Comparison of ENCODE assay signal across 1 cellular context in the genomic region with DNA sequence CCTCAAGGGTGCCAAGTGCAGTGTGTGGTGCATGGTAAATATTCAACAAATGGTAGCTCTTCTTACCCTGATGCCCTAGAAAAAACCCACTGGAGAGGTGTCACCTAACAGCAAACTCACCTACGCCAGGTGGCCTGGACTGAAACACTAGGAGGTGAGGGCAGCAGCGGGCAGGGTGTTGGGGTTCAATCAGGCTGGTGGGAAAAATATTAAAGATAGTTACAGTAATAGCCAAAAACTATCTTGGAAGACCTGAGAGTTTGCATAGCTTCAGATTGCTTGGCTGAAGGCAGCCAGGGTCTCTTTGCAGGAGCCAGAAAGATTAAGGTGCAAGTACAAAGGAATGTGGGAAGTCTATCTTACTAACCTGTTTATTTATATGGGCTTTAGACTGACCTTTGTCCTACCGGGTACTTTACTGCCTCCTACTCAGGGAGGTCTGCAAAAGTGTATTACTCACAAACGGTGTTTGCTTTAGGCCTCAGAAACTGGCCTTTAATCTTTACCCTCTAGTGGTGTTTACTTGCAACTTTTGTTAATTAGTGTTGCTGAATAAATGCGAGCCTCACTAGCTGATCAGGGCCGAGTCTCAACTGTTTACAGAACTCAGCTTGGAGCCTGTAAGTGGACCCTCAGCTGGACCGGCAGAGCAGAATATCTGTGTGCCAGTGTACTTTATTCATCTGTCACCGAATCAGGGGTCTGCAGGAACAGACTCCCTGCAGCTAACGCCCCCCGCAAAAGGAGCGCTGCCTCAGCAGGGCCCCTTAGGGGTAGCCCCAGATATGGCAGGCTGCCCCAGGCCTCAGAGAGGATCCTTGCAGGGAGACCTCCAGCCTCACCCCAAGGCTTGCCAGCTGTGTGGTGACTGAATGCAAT.
TF ChIP-seq lines count a peak whose summit lies in the region.

No MANE protein-coding gene starts in this region.

TF ChIP-seq in HepG2, 621 proteins besides CTCF, POLR2A, EP300 and RAD21 (continued from another document and continues in another):
- peak; percentile 60 for TF ChIP-seq ZFY (CRISPR knock-in tag; IDR thresholded peaks at IDR 0.05)
- TF ChIP-seq, protein P1, sequence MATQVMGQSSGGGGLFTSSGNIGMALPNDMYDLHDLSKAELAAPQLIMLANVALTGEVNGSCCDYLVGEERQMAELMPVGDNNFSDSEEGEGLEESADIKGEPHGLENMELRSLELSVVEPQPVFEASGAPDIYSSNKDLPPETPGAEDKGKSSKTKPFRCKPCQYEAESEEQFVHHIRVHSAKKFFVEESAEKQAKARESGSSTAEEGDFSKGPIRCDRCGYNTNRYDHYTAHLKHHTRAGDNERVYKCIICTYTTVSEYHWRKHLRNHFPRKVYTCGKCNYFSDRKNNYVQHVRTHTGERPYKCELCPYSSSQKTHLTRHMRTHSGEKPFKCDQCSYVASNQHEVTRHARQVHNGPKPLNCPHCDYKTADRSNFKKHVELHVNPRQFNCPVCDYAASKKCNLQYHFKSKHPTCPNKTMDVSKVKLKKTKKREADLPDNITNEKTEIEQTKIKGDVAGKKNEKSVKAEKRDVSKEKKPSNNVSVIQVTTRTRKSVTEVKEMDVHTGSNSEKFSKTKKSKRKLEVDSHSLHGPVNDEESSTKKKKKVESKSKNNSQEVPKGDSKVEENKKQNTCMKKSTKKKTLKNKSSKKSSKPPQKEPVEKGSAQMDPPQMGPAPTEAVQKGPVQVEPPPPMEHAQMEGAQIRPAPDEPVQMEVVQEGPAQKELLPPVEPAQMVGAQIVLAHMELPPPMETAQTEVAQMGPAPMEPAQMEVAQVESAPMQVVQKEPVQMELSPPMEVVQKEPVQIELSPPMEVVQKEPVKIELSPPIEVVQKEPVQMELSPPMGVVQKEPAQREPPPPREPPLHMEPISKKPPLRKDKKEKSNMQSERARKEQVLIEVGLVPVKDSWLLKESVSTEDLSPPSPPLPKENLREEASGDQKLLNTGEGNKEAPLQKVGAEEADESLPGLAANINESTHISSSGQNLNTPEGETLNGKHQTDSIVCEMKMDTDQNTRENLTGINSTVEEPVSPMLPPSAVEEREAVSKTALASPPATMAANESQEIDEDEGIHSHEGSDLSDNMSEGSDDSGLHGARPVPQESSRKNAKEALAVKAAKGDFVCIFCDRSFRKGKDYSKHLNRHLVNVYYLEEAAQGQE (IDR thresholded peaks at IDR 0.05; ENCODE audit: borderline replicate concordance in 1 of 2, low read depth in 1 of 2, low read length in 2 of 2) = peak in 1 of 2 experiments; percentile 65; a peak in 1 of 4 replicates
- peak; percentile 70 for TF ChIP-seq NR2C2 (CRISPR knock-in tag; IDR thresholded peaks at IDR 0.05; ENCODE audit: borderline replicate concordance)
- TF ChIP-seq, protein P2, sequence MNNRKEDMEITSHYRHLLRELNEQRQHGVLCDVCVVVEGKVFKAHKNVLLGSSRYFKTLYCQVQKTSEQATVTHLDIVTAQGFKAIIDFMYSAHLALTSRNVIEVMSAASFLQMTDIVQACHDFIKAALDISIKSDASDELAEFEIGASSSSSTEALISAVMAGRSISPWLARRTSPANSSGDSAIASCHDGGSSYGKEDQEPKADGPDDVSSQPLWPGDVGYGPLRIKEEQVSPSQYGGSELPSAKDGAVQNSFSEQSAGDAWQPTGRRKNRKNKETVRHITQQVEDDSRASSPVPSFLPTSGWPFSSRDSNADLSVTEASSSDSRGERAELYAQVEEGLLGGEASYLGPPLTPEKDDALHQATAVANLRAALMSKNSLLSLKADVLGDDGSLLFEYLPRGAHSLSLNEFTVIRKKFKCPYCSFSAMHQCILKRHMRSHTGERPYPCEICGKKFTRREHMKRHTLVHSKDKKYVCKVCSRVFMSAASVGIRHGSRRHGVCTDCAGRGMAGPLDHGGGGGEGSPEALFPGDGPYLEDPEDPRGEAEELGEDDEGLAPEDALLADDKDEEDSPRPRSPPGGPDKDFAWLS (CRISPR knock-in tag; IDR thresholded peaks at IDR 0.05; ENCODE audit: borderline replicate concordance) = no peak
- no peak for TF ChIP-seq ZC3H13 (CRISPR knock-in tag; IDR thresholded peaks at IDR 0.05)
- no peak for TF ChIP-seq ZNF546 (CRISPR knock-in tag; conservative IDR thresholded peaks at IDR 0.05)
- no peak for TF ChIP-seq SOX6 (IDR thresholded peaks at IDR 0.05)
- peak; percentile 94 for TF ChIP-seq SOX6 (CRISPR knock-in tag; IDR thresholded peaks at IDR 0.05)
- TF ChIP-seq AGO1 (IDR thresholded peaks at IDR 0.05; ENCODE audit: low read depth, low read length, poor library complexity, severe bottlenecking) = no peak
- peak; percentile 93 for TF ChIP-seq ZNF703 (CRISPR knock-in tag; IDR thresholded peaks at IDR 0.05; ENCODE audit: borderline replicate concordance)
- TF ChIP-seq THAP11 (CRISPR knock-in tag; IDR thresholded peaks at IDR 0.05) = peak; percentile 75
- TF ChIP-seq, protein P3, sequence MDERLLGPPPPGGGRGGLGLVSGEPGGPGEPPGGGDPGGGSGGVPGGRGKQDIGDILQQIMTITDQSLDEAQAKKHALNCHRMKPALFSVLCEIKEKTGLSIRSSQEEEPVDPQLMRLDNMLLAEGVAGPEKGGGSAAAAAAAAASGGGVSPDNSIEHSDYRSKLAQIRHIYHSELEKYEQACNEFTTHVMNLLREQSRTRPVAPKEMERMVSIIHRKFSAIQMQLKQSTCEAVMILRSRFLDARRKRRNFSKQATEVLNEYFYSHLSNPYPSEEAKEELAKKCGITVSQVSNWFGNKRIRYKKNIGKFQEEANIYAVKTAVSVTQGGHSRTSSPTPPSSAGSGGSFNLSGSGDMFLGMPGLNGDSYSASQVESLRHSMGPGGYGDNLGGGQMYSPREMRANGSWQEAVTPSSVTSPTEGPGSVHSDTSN (CRISPR knock-in tag; IDR thresholded peaks at IDR 0.05) = no peak
- TF ChIP-seq BORCS8-MEF2B (CRISPR knock-in tag; IDR thresholded peaks at IDR 0.05) = peak; percentile 41; the same call in 1 of the 2 replicates
- TF ChIP-seq ZNF598 (CRISPR knock-in tag; IDR thresholded peaks at IDR 0.05; ENCODE audit: borderline replicate concordance) = peak; percentile 34; the same call in 1 of the 2 replicates
- no peak for TF ChIP-seq MAZ (IDR thresholded peaks at IDR 0.05; ENCODE audit: borderline replicate concordance, low read depth, low read length)
- TF ChIP-seq MAZ (CRISPR knock-in tag; IDR thresholded peaks at IDR 0.05; ENCODE audit: low read depth) = peak; percentile 64; the same call in 1 of the 2 replicates
- TF ChIP-seq ZNF343 (CRISPR knock-in tag; IDR thresholded peaks at IDR 0.05) = peak; percentile 78; the same call in 1 of the 2 replicates
- TF ChIP-seq, protein P4, sequence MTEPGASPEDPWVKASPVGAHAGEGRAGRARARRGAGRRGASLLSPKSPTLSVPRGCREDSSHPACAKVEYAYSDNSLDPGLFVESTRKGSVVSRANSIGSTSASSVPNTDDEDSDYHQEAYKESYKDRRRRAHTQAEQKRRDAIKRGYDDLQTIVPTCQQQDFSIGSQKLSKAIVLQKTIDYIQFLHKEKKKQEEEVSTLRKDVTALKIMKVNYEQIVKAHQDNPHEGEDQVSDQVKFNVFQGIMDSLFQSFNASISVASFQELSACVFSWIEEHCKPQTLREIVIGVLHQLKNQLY (CRISPR knock-in tag; IDR thresholded peaks at IDR 0.05) = peak; percentile 77
- TF ChIP-seq GFI1 (CRISPR knock-in tag; IDR thresholded peaks at IDR 0.05; ENCODE audit: borderline replicate concordance) = peak; percentile 85
- TF ChIP-seq RORA (CRISPR knock-in tag; IDR thresholded peaks at IDR 0.05) = 0 out of 2 replicates have a peak, but pooled peaks have one; percentile 23
- no peak; the same call in 1 of the 2 replicates for TF ChIP-seq SNAI1 (CRISPR knock-in tag; IDR thresholded peaks at IDR 0.05; ENCODE audit: borderline replicate concordance)
- TF ChIP-seq, protein P5, sequence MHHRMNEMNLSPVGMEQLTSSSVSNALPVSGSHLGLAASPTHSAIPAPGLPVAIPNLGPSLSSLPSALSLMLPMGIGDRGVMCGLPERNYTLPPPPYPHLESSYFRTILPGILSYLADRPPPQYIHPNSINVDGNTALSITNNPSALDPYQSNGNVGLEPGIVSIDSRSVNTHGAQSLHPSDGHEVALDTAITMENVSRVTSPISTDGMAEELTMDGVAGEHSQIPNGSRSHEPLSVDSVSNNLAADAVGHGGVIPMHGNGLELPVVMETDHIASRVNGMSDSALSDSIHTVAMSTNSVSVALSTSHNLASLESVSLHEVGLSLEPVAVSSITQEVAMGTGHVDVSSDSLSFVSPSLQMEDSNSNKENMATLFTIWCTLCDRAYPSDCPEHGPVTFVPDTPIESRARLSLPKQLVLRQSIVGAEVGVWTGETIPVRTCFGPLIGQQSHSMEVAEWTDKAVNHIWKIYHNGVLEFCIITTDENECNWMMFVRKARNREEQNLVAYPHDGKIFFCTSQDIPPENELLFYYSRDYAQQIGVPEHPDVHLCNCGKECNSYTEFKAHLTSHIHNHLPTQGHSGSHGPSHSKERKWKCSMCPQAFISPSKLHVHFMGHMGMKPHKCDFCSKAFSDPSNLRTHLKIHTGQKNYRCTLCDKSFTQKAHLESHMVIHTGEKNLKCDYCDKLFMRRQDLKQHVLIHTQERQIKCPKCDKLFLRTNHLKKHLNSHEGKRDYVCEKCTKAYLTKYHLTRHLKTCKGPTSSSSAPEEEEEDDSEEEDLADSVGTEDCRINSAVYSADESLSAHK (CRISPR knock-in tag; IDR thresholded peaks at IDR 0.05; ENCODE audit: borderline replicate concordance) = no peak
- peak; percentile 59 for TF ChIP-seq ZNF781 (CRISPR knock-in tag; IDR thresholded peaks at IDR 0.05; ENCODE audit: borderline replicate concordance, not compliant biosample characterization)
- TF ChIP-seq CAMTA2 (CRISPR knock-in tag; IDR thresholded peaks at IDR 0.05; ENCODE audit: borderline replicate concordance) = no peak
- TF ChIP-seq, protein P6, sequence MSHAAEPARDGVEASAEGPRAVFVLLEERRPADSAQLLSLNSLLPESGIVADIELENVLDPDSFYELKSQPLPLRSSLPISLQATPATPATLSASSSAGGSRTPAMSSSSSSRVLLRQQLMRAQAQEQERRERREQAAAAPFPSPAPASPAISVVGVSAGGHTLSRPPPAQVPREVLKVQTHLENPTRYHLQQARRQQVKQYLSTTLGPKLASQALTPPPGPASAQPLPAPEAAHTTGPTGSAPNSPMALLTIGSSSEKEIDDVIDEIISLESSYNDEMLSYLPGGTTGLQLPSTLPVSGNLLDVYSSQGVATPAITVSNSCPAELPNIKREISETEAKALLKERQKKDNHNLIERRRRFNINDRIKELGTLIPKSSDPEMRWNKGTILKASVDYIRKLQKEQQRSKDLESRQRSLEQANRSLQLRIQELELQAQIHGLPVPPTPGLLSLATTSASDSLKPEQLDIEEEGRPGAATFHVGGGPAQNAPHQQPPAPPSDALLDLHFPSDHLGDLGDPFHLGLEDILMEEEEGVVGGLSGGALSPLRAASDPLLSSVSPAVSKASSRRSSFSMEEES (CRISPR knock-in tag; IDR thresholded peaks at IDR 0.05) = peak; percentile 61; the same call in 1 of the 2 replicates
- TF ChIP-seq, protein P7, sequence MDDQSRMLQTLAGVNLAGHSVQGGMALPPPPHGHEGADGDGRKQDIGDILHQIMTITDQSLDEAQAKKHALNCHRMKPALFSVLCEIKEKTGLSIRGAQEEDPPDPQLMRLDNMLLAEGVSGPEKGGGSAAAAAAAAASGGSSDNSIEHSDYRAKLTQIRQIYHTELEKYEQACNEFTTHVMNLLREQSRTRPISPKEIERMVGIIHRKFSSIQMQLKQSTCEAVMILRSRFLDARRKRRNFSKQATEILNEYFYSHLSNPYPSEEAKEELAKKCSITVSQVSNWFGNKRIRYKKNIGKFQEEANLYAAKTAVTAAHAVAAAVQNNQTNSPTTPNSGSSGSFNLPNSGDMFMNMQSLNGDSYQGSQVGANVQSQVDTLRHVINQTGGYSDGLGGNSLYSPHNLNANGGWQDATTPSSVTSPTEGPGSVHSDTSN (CRISPR knock-in tag; IDR thresholded peaks at IDR 0.05; ENCODE audit: borderline replicate concordance) = no peak
- TF ChIP-seq ESRRA (CRISPR knock-in tag; IDR thresholded peaks at IDR 0.05; ENCODE audit: low read depth) = peak; percentile 87
- TF ChIP-seq, protein P8, sequence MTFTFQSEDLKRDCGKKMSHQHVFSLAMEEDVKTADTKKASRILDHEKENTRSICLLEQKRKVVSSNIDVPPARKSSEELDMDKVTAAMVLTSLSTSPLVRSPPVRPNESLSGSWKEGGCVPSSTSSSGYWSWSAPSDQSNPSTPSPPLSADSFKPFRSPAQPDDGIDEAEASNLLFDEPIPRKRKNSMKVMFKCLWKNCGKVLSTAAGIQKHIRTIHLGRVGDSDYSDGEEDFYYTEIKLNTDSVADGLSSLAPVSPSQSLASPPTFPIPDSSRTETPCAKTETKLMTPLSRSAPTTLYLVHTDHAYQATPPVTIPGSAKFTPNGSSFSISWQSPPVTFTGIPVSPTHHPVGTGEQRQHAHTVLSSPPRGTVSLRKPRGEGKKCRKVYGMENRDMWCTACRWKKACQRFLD (CRISPR knock-in tag; IDR thresholded peaks at IDR 0.05; ENCODE audit: borderline replicate concordance) = no peak
- TF ChIP-seq, protein P9, sequence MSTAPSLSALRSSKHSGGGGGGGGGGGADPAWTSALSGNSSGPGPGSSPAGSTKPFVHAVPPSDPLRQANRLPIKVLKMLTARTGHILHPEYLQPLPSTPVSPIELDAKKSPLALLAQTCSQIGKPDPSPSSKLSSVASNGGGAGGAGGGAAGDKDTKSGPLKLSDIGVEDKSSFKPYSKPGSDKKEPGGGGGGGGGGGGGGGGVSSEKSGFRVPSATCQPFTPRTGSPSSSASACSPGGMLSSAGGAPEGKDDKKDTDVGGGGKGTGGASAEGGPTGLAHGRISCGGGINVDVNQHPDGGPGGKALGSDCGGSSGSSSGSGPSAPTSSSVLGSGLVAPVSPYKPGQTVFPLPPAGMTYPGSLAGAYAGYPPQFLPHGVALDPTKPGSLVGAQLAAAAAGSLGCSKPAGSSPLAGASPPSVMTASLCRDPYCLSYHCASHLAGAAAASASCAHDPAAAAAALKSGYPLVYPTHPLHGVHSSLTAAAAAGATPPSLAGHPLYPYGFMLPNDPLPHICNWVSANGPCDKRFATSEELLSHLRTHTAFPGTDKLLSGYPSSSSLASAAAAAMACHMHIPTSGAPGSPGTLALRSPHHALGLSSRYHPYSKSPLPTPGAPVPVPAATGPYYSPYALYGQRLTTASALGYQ (CRISPR knock-in tag; IDR thresholded peaks at IDR 0.05) = peak; percentile 92
- TF ChIP-seq ZNF7 (CRISPR knock-in tag; IDR thresholded peaks at IDR 0.05) = no peak
- TF ChIP-seq ZNF549 (CRISPR knock-in tag; IDR thresholded peaks at IDR 0.05) = no peak; the same call in 1 of the 2 replicates
- TF ChIP-seq, protein P10, sequence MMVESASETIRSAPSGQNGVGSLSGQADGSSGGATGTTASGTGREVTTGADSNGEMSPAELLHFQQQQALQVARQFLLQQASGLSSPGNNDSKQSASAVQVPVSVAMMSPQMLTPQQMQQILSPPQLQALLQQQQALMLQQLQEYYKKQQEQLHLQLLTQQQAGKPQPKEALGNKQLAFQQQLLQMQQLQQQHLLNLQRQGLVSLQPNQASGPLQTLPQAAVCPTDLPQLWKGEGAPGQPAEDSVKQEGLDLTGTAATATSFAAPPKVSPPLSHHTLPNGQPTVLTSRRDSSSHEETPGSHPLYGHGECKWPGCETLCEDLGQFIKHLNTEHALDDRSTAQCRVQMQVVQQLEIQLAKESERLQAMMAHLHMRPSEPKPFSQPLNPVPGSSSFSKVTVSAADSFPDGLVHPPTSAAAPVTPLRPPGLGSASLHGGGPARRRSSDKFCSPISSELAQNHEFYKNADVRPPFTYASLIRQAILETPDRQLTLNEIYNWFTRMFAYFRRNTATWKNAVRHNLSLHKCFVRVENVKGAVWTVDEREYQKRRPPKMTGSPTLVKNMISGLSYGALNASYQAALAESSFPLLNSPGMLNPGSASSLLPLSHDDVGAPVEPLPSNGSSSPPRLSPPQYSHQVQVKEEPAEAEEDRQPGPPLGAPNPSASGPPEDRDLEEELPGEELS (CRISPR knock-in tag; IDR thresholded peaks at IDR 0.05) = peak; percentile 100
- TF ChIP-seq CCDC6 (CRISPR knock-in tag; IDR thresholded peaks at IDR 0.05) = peak; percentile 68; the same call in 1 of the 2 replicates
- TF ChIP-seq SMC3 (IDR thresholded peaks at IDR 0.05; ENCODE audit: low read length) = peak; percentile 30; the same call in 1 of the 2 replicates
- TF ChIP-seq NFIC (IDR thresholded peaks at IDR 0.05; ENCODE audit: low read length) = peak; percentile 93
